In the genomic region with DNA sequence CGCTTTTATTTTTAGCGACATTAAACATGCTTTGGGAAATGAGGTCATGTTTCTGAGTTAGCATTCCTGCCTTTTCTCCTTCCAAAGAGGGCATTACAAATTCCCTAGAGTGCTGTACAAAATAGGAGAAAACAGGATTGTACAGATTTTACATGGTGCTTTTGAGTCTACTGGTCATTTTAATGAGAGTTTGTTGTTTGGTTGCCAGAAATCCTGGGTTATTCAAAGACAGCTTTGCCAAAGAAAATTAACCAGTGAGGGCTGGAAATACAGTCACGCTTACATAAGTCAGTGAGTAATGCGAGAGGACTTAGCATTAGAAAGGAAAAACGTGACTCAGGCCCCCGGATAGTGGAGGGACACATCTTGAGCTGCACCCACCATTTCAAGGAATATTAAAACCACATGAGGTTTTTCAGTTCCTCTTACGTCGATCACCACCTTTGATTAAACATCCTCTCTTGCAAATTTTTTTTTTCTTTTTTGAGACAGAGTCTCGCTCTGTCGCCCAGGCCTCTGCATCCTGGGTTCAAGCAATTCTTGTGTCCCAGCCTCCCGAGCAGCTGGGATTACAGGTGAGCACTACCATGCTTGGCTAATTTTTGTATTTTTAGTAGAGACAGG, we compare ENCODE assay signal across 8 cellular contexts. TPM values are rescaled to one million over a fixed set of nuclear protein-coding genes. Genes with fewer than 3 reads are reported as not detected.
DNase-seq lines count a peak whose midpoint lies in the region; ATAC-seq and TF ChIP-seq lines count a peak whose summit lies in the region.

No MANE protein-coding gene starts in this region.

- peaks cover 0 to 31% (median 10%) of the 10 kb centered on the region in 4 donors for H3K4me1 ChIP-seq in transverse colon

- no peak for TF ChIP-seq POLR2A in transverse colon (IDR thresholded peaks at IDR 0.05)

- no peaks in the 10 kb centered on the region for H3K27me3 Mint-ChIP-seq in neural crest cell (ENCODE audit: low read depth)

- peaks cover 43% of the 10 kb centered on the region for H3K4me1 Mint-ChIP-seq in neural crest cell

- H3K36me3 Mint-ChIP-seq in neural crest cell (ENCODE audit: low read depth) = peaks cover 4% of the 10 kb centered on the region

- 47 to 54% methylated on average over 11 of the region's 11 CpGs for WGBS in transverse colon (ENCODE audit: low coverage in 1 of 2), 2 donors

- H3K27ac ChIP-seq in transverse colon = peak overlapping the region; percentile 61 to 90 (median 70)

- intact Hi-C loops in transverse colon (cut with DNase I; ENCODE audit: low total_unique reads) = loop anchor here (10.0 kb wide), 1 partner anchor 57 kb away; a partner anchor contains a TSS

- no peaks in the 10 kb centered on the region for H3K9me3 Mint-ChIP-seq in neural crest cell

- H3K27me3 ChIP-seq in transverse colon = no peaks in the 10 kb centered on the region

- H3K27ac Mint-ChIP-seq in neural crest cell (ENCODE audit: unreplicated experiment) = no peak overlapping the region

- peak overlapping the region; percentile 38 for H3K4me3 Mint-ChIP-seq in neural crest cell

- H3K9me3 ChIP-seq in transverse colon = no peaks in the 10 kb centered on the region

- no peak for TF ChIP-seq CTCF in GM13977 (IDR thresholded peaks at IDR 0.05; ENCODE audit: extremely low read depth, insufficient read depth, missing control alignments)
- no peak for TF ChIP-seq CTCF in neural crest cell (conservative IDR thresholded peaks at IDR 0.05)
- no peak for TF ChIP-seq CTCF in transverse colon (IDR thresholded peaks at IDR 0.05)

- ATAC-seq in HG03342 (IDR thresholded peaks at IDR 0.05; ENCODE audit: unreplicated experiment) = peak; percentile 25

- no peaks in the 10 kb centered on the region for H3K36me3 ChIP-seq in transverse colon

- in situ Hi-C loops in GM13977 (cut with MboI; ENCODE audit: low pct_unique_long_range_greater_than_20kb, low sequenced_read_pairs, unreplicated experiment) (no loop called here), transverse colon (cut with MboI; ENCODE audit: low pct_ligation_motif_present in 1 of 4, low pct_unique_long_range_greater_than_20kb in 1 of 4, low sequenced_read_pairs in 3 of 4) (no loop called here)

- no peak for TF ChIP-seq EP300 in transverse colon (IDR thresholded peaks at IDR 0.05; ENCODE audit: low read depth)

- DNase-seq in GM13977 (ENCODE audit: low spot score) = peak; percentile 31
- peak; percentile 25 for DNase-seq in UCSD-AML1 (lab: John Stamatoyannopoulos, UW; ENCODE audit: unreplicated experiment)
- DNase-seq in cerebellar cortex (ENCODE audit: low spot score) = peak; percentile 18
- no peak for DNase-seq in neural crest cell (ENCODE audit: low read depth, low spot score)
- DNase-seq in transverse colon = peak; percentile 19
- no peak for DNase-seq in NCI-H510A treated with DMSO at 0.1 percent for 48 hours (lab: John Stamatoyannopoulos, UW)
- no peak for DNase-seq in mesenteric fat pad (ENCODE audit: low spot score)

- H3K4me3 ChIP-seq in transverse colon = no peak overlapping the region

RNA-seq across cellular contexts. Expression of a gene that starts 55.4 kb away (rescaled TPM):
- total RNA-seq in neural crest cell (75.4 and 80.5 TPM in 2 replicates), transverse colon (1 to 10 TPM; 4.4 to 7.6 (median 5.5) TPM), mesenteric fat pad (10.8 TPM)

Comparison
In these comparisons a context has a peak if more than half of its experiments do, and no peak if none do; other contexts are left out.
1. DNase-seq: peak in GM13977 (single experiment), UCSD-AML1 (single experiment), cerebellar cortex (single experiment) and transverse colon (single experiment); none in neural crest cell (single experiment), NCI-H510A treated with DMSO at 0.1 percent for 48 hours (single experiment) and mesenteric fat pad (single experiment).